15 cellular contexts compared by ENCODE assay signal in the genomic region with DNA sequence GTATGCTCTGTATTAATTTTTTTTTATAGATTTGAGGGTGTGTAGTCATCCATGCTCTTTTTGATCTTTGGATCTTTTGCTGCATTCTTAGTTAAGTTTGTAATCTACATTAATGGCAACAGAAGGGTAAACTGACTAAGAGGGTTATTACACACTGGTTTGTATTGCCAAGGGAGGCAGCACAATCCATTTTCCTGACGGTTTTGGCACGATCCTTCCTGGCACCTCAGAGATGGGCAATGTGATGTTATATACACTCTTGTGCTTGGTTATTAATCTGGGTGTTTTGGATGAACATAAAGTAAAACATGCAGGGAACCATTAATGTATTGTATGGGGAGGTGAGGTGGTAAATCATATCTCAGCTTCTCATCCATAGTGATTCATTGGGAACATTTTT.
"Had no signal": no experiment of that assay in that cellular context is flagged by ENCODE, and none has a peak within 500 bp of the region (broad histone marks: within the 10 kb centered on the region; RNA-seq: fewer than 3 reads in every experiment).

No MANE protein-coding gene starts in this region.

- H3K36me3 ChIP-seq: adrenal gland, stomach, upper lobe of left lung had no signal

- H3K27me3 ChIP-seq: adrenal gland, stomach, testis, upper lobe of left lung had no signal

- H3K27ac Mint-ChIP-seq: activated naive CD4-positive, alpha-beta T cell treated with anti-CD3 and anti-CD28 coated beads, Interleukin-2, amount 10 ng/mL, durations not matched to agents 7 days and 5 days; WTC11 had no signal

- ATAC-seq: naive thymus-derived CD8-positive, alpha-beta T cell; SK-N-SH treated with all-trans-retinoic acid at 6 μM for 48 hours; WTC11 had no signal

- H3K4me3 Mint-ChIP-seq: activated naive CD4-positive, alpha-beta T cell treated with anti-CD3 and anti-CD28 coated beads, Interleukin-2, amount 10 ng/mL, durations not matched to agents 7 days and 5 days; naive thymus-derived CD8-positive, alpha-beta T cell; WTC11 had no signal

- H3K36me3 Mint-ChIP-seq: naive thymus-derived CD8-positive, alpha-beta T cell; WTC11 had no signal

- H3K9me3 Mint-ChIP-seq: activated naive CD4-positive, alpha-beta T cell treated with anti-CD3 and anti-CD28 coated beads, Interleukin-2, amount 10 ng/mL, durations not matched to agents 7 days and 5 days; activated T-helper 2 cell treated with anti-CD3 and anti-CD28 coated beads, Interferon-gamma antibody, Interleukin-2, Interleukin-4, amounts not matched to agents 10 μg/mL and 5 μg/mL and 100 μg/mL, durations not matched to agents 14 hours and 24 hours and 36 hours; naive thymus-derived CD8-positive, alpha-beta T cell; WTC11 had no signal

- H3K4me3 ChIP-seq: adrenal gland, stomach, testis, upper lobe of left lung had no signal

- H3K9me3 ChIP-seq: adrenal gland, stomach, testis, upper lobe of left lung had no signal

- DNase-seq: activated CD4-positive, alpha-beta T cell treated with anti-CD3 and anti-CD28 coated beads for 48 hours; activated naive CD4-positive, alpha-beta T cell treated with anti-CD3 and anti-CD28 coated beads, Interleukin-2, amount 10 ng/mL, durations not matched to agents 7 days and 5 days; adrenal gland; hippocampal formation; naive thymus-derived CD8-positive, alpha-beta T cell; retina; stimulated activated CD4-positive, alpha-beta T cell treated with anti-CD3 and anti-CD28 coated beads, Interleukin-15, amount 100 ng/mL, for 24 hours; stimulated activated CD4-positive, alpha-beta T cell treated with anti-CD3 and anti-CD28 coated beads, Interleukin-4, amount 100 ng/mL, for 24 hours; stimulated activated CD8-positive, alpha-beta memory T cell treated with anti-CD3 and anti-CD28 coated beads, Interleukin-4, amount 100 ng/mL, for 48 hours; stomach; testis; upper lobe of left lung had no signal

- H3K27me3 Mint-ChIP-seq: activated naive CD4-positive, alpha-beta T cell treated with anti-CD3 and anti-CD28 coated beads, Interleukin-2, amount 10 ng/mL, durations not matched to agents 7 days and 5 days; naive thymus-derived CD8-positive, alpha-beta T cell had no signal

- H3K27ac ChIP-seq: adrenal gland, testis, upper lobe of left lung had no signal
